22 cellular contexts compared by ENCODE assay signal in the genomic region with DNA sequence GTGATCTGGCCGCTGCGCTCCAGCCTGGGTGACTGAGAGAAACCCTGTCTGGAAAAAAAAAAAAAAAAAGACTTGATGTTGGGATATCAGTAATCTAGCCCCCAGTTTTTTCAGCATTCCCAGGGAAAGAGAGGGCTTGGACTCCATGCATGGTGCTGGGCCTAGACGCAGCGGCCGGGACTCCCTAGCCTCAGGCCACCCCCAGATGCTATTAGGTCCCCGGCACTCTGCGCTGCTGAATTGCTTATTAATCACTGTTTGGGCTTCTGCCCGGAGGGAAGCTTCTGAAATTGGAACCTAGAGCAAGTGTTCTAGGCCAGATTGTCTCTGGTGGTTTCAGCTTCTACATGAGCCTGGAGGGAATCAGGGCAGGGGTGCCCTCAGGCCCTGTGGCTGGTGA. TPM values are rescaled to one million over a fixed set of nuclear protein-coding genes. Genes with fewer than 3 reads are reported as not detected.
DNase-seq lines count a peak whose midpoint lies in the region; ATAC-seq and TF ChIP-seq lines count a peak whose summit lies in the region.
"Had no signal": no experiment of that assay in that cellular context is flagged by ENCODE, and none has a peak within 500 bp of the region (broad histone marks: within the 10 kb centered on the region; RNA-seq: fewer than 3 reads in every experiment).

No MANE protein-coding gene starts in this region.

- in situ Hi-C loops in transverse colon (cut with MboI; ENCODE audit: low pct_ligation_motif_present in 1 of 4, low pct_unique_long_range_greater_than_20kb in 1 of 4, low sequenced_read_pairs in 3 of 4): no loop called here

- H3K36me3 Mint-ChIP-seq in chondrocyte (ENCODE audit: low read depth): no peaks in the 10 kb centered on the region

- peaks cover 0 to 25% (median 0%) of the 10 kb centered on the region in 4 donors for H3K4me1 ChIP-seq in transverse colon

- no peak for TF ChIP-seq POLR2A in transverse colon (IDR thresholded peaks at IDR 0.05)

- no peaks in the 10 kb centered on the region for H3K9me3 ChIP-seq in transverse colon
- H3K9me3 ChIP-seq: Caco-2 had no signal

- H3K4me3 Mint-ChIP-seq in chondrocyte (ENCODE audit: unreplicated experiment): no peak overlapping the region

- intact Hi-C loops in left ventricle myocardium superior (cut with micrococcal nuclease) (loop anchor here (5.0 kb wide), 1 partner anchor 38 kb away; a partner anchor contains a TSS), transverse colon (cut with DNase I; ENCODE audit: low total_unique reads) (no loop called here)

- ATAC-seq in left ventricle myocardium superior (peak; percentile 25), GM19023 (IDR thresholded peaks at IDR 0.05; ENCODE audit: unreplicated experiment) (no peak)

- no peak overlapping the region for H3K27ac Mint-ChIP-seq in chondrocyte (ENCODE audit: unreplicated experiment)

- H3K27me3 Mint-ChIP-seq in chondrocyte (ENCODE audit: low read depth): no peaks in the 10 kb centered on the region

- TF ChIP-seq CTCF in chondrocyte (IDR thresholded peaks at IDR 0.05) (no peak), transverse colon (IDR thresholded peaks at IDR 0.05) (no peak)

- DNase-seq in HCEC 1CT: peak; percentile 8
- DNase-seq in chondrocyte (ENCODE audit: low spot score): peak; percentile 43
- DNase-seq in left ventricle myocardium superior: no peak
- DNase-seq in transverse colon: no peak
- DNase-seq in NOMO-1 (lab: John Stamatoyannopoulos, UW; ENCODE audit: unreplicated experiment in 2 of 2): no peak
- no peak for DNase-seq in HK-2 (ENCODE audit: unreplicated experiment)
- no peak for DNase-seq in GM19240 (ENCODE audit: insufficient read length, low spot score)
- DNase-seq: AML-193, Caco-2, DMS79, GF-D8, NCI-H1092 treated with DMSO at 0.1 percent for 48 hours, NCI-H1694 treated with DMSO at 0.1 percent for 48 hours, NCI-H226, NCI-H69 had no signal

- no peak for TF ChIP-seq EP300 in transverse colon (IDR thresholded peaks at IDR 0.05; ENCODE audit: low read depth)

- H3K27ac ChIP-seq in transverse colon: peak overlapping the region in 3 of 4 donors; percentile 0 to 13 (median 8)
- H3K27ac ChIP-seq: KMS-11 had no signal

- no peaks in the 10 kb centered on the region for H3K9me3 Mint-ChIP-seq in chondrocyte (ENCODE audit: low read depth)

- H3K36me3 ChIP-seq in transverse colon: no peaks in the 10 kb centered on the region

- no peak overlapping the region for H3K4me3 ChIP-seq in transverse colon

- H3K27me3 ChIP-seq in transverse colon: no peaks in the 10 kb centered on the region

- 90 to 100% methylated on average over 2 to 8 of the region's 8 CpGs for WGBS in transverse colon (ENCODE audit: low coverage in 1 of 2), 2 donors

- peaks cover 14% of the 10 kb centered on the region for H3K4me1 Mint-ChIP-seq in chondrocyte (ENCODE audit: low read depth)

RNA-seq across cellular contexts. Expression of a gene that starts 39.0 kb away (rescaled TPM):
- total RNA-seq in chondrocyte (6.0 to 19.5 TPM (median 19.2 TPM) in 3 replicates), left ventricle myocardium superior (30.1 TPM), transverse colon (100 to 1,000 TPM in 3 of 4 donors, 10 to 100 TPM in 1; 72.9 to 165 (median 111) TPM)
- total RNA-seq: H4, MCF 10A had no signal

RNA-seq across cellular contexts. Expression of a gene that starts 50.7 kb away (rescaled TPM):
- 0.24 to 0.82 TPM (median 0.74 TPM) in 3 replicates for total RNA-seq in chondrocyte
- not detected for total RNA-seq in left ventricle myocardium superior
- total RNA-seq in transverse colon: 1 to 10 TPM in 1 of 4 donors, under 1 TPM in 1, not detected in 2; 0.40 to 3.7 TPM
- total RNA-seq: H4, HepG2, MCF 10A, OCI-LY7, RPMI7951 had no signal

Comparison
In these comparisons a context has a peak if more than half of its experiments do, and no peak if none do; other contexts are left out.
1. DNase-seq: peak in HCEC 1CT (single experiment) and chondrocyte (single experiment); none in left ventricle myocardium superior (single experiment), transverse colon (single experiment), NOMO-1 (0 of 2), HK-2 (single experiment) and GM19240 (single experiment).